Comparison of ENCODE assay signal across 8 cellular contexts in the genomic region with DNA sequence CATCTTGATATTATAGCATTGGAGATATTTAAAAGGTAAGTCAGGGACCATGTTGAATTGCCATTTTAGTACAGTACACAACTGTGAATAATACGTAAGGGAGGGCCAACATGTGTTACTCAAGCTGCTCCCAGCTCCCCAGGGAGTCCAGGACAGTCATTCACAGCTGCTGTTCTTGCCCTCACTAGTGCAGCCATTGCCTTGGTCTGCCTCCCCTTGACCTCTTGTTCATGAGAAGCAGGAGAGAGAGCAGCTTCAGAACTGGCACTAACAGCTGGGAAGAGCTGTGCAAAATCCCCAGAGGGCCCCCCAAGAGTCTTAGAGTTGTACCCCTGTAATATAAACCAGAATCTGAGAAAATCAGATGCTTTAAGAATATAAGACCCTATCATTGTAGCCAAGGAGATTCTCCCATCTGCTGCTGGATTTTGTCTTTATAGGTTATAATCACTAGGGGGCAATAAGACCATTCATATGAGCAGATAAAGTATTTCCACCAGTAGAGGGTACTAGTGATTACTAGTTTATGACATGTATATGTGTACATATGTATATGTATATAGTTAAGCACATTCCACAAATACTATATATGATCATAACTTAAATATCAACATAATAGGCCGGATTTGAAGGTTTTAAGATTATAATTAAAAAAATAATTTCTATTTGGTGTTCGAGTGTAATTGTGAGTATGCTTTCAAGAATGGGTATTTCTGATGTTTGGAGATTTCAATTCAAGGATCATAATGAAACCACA. TPM values are rescaled to one million over a fixed set of nuclear protein-coding genes. Genes with fewer than 3 reads are reported as not detected.
DNase-seq lines count a peak whose midpoint lies in the region; ATAC-seq and TF ChIP-seq lines count a peak whose summit lies in the region.

No MANE protein-coding gene starts in this region.

- H3K36me3 ChIP-seq in OCI-LY3 (replicated peaks; ENCODE audit: low read depth, low read length): peaks cover 3% of the 10 kb centered on the region
- peaks cover 6% of the 10 kb centered on the region for H3K36me3 ChIP-seq in lower lobe of right lung

- DNase-seq in AG09309 (ENCODE audit: low read depth) (no peak), GM13977 (ENCODE audit: low spot score) (peak; percentile 65), choroid plexus epithelial cell (ENCODE audit: low read depth) (peak; percentile 79), lower lobe of right lung (no peak)
- peak; percentile 72 for DNase-seq in Jurkat, Clone E6-1 (ENCODE audit: low read depth, low spot score)

- in situ Hi-C loops in GM13977 (cut with MboI; ENCODE audit: low pct_unique_long_range_greater_than_20kb, low sequenced_read_pairs, unreplicated experiment): no loop called here

- H3K9me3 ChIP-seq in OCI-LY3 (ENCODE audit: insufficient read depth, low read length): no peaks in the 10 kb centered on the region
- no peaks in the 10 kb centered on the region for H3K9me3 ChIP-seq in lower lobe of right lung

- H3K79me2 ChIP-seq in OCI-LY3 (ENCODE audit: low read length): no peaks in the 10 kb centered on the region

- H3K4me2 ChIP-seq in OCI-LY3 (ENCODE audit: low read length): no peak overlapping the region

- H3K27me3 ChIP-seq in OCI-LY3 (ENCODE audit: low read depth, low read length) (no peaks in the 10 kb centered on the region), lower lobe of right lung (ENCODE audit: low read depth) (no peaks in the 10 kb centered on the region)

- H3K27ac ChIP-seq in OCI-LY3 (ENCODE audit: low read length) (no peak overlapping the region), lower lobe of right lung (no peak overlapping the region)

- no peaks in the 10 kb centered on the region for H3K4me1 ChIP-seq in OCI-LY3 (ENCODE audit: low read length)
- no peaks in the 10 kb centered on the region for H3K4me1 ChIP-seq in lower lobe of right lung

- H2AFZ ChIP-seq in OCI-LY3 (ENCODE audit: low read depth, low read length): no peak overlapping the region

- no peaks in the 10 kb centered on the region for H4K20me1 ChIP-seq in OCI-LY3 (ENCODE audit: insufficient read depth, low read length)

- intact Hi-C loops in lower lobe of right lung (cut with DNase I): no loop called here

- TF ChIP-seq CTCF in AG09309 (IDR thresholded peaks at IDR 0.05; ENCODE audit: control insufficient read depth, insufficient read depth, low read depth, low read length, missing control alignments): peak; percentile 74
- peak; percentile 78 for TF ChIP-seq CTCF in GM13977 (IDR thresholded peaks at IDR 0.05; ENCODE audit: extremely low read depth, insufficient read depth, missing control alignments)
- TF ChIP-seq CTCF in OCI-LY3 (IDR thresholded peaks at IDR 0.05; ENCODE audit: low read depth, low read length): peak; percentile 84
- peak; percentile 79 for TF ChIP-seq CTCF in choroid plexus epithelial cell (conservative IDR thresholded peaks at IDR 0.05; ENCODE audit: low read depth, low read length)
- peak; percentile 72 for TF ChIP-seq CTCF in lower lobe of right lung (IDR thresholded peaks at IDR 0.05)

- ATAC-seq in lower lobe of right lung (peak; percentile 79 to 80), GM19324 (IDR thresholded peaks at IDR 0.05; ENCODE audit: low FRiP score, unreplicated experiment) (no peak), HG03378 (IDR thresholded peaks at IDR 0.05; ENCODE audit: unreplicated experiment) (no peak)

- no peak overlapping the region for H3K9ac ChIP-seq in OCI-LY3 (ENCODE audit: low read length)

- H3K4me3 ChIP-seq in AG09309 (ENCODE audit: control insufficient read depth, low read depth, low read length) (no peak overlapping the region), OCI-LY3 (ENCODE audit: low read length) (no peak overlapping the region), choroid plexus epithelial cell (ENCODE audit: low read depth, low read length) (no peak overlapping the region), lower lobe of right lung (no peak overlapping the region)
- H3K4me3 ChIP-seq in Jurkat, Clone E6-1 (ENCODE audit: low read length): no peak overlapping the region

RNA-seq across cellular contexts. Expression of gene TCEANC2, which starts 16.6 kb away (rescaled TPM):
- polyA plus RNA-seq in Jurkat, Clone E6-1 (2012; ENCODE audit: insufficient read depth, insufficient read length): 8.5 TPM
- 5.3 TPM for total RNA-seq in lower lobe of right lung

RNA-seq across cellular contexts. Expression of gene TMEM59, which starts 17.0 kb away (rescaled TPM):
- 88.0 TPM for polyA plus RNA-seq in Jurkat, Clone E6-1 (2012; ENCODE audit: insufficient read depth, insufficient read length)
- 475 TPM for total RNA-seq in lower lobe of right lung

RNA-seq across cellular contexts. Expression of gene LDLRAD1, which starts 52.0 kb away (rescaled TPM):
- not detected for polyA plus RNA-seq in Jurkat, Clone E6-1 (2012; ENCODE audit: insufficient read depth, insufficient read length)
- total RNA-seq in lower lobe of right lung: 13.7 TPM

Comparison
In these comparisons a context has a peak if more than half of its experiments do, and no peak if none do; other contexts are left out.
1. DNase-seq: peak in GM13977 (single experiment), Jurkat, Clone E6-1 (single experiment) and choroid plexus epithelial cell (single experiment); none in AG09309 (single experiment) and lower lobe of right lung (single experiment).
2. ATAC-seq: peak in lower lobe of right lung (2 of 2); none in GM19324 (single experiment) and HG03378 (single experiment).
3. Peak in every context shown above with its lines, with median percentiles within 50 percentile points of each other: CTCF ChIP-seq.